In genomic region chr15:89406756-89407650, GRCh38 we compare ENCODE assay signal across 7 cellular contexts.
DNase-seq lines count a peak whose midpoint lies in the region; ATAC-seq and TF ChIP-seq lines count a peak whose summit lies in the region.

No MANE protein-coding gene starts in this region.

- no peak for TF ChIP-seq POLR2A in esophagus muscularis mucosa (IDR thresholded peaks at IDR 0.05; ENCODE audit: low read depth)

- no peak overlapping the region for H2AK5ac ChIP-seq in H9 (ENCODE audit: insufficient read length, low read length)

- no peaks in the 10 kb centered on the region for H3K9me3 ChIP-seq in H9 (ENCODE audit: control insufficient read depth, low read depth, low read length)
- no peaks in the 10 kb centered on the region for H3K9me3 ChIP-seq in esophagus muscularis mucosa
- H3K9me3 ChIP-seq in skeletal muscle satellite cell (replicated peaks; ENCODE audit: low read length), result no peaks in the 10 kb centered on the region

- H4K91ac ChIP-seq in H9 (ENCODE audit: insufficient read length, low read depth, low read length), result no peak overlapping the region

- H3K23ac ChIP-seq in H9 (ENCODE audit: insufficient read length, low read depth, low read length), result no peak overlapping the region

- no peak overlapping the region for H3K27ac Mint-ChIP-seq in H9
- H3K27ac Mint-ChIP-seq in T-cell, result no peak overlapping the region
- no peak overlapping the region for H3K27ac Mint-ChIP-seq in activated T-helper 1 cell treated with anti-CD3 and anti-CD28 coated beads, Interleukin-12 subunit alpha, Interleukin-12 subunit beta, Interleukin-2, Interleukin-4 antibody, amounts not matched to agents 30 ng/mL and 10 ng/mL and 1 ng/mL, durations not matched to agents 14 hours and 24 hours and 36 hours

- H4K8ac ChIP-seq in H9 (replicated peaks; ENCODE audit: insufficient read length, low read depth, low read length), result no peak overlapping the region

- no peak overlapping the region for H4K5ac ChIP-seq in H9 (ENCODE audit: insufficient read length, low read depth, low read length)

- H3K4me3 Mint-ChIP-seq in H9 (peak overlapping the region; percentile 17 to 38; a peak in 2 of 5 replicates), T-cell (peak overlapping the region; percentile 43 to 83 (median 49))
- no peak overlapping the region for H3K4me3 Mint-ChIP-seq in activated T-helper 1 cell treated with anti-CD3 and anti-CD28 coated beads, Interleukin-12 subunit alpha, Interleukin-12 subunit beta, Interleukin-2, Interleukin-4 antibody, amounts not matched to agents 30 ng/mL and 10 ng/mL and 1 ng/mL, durations not matched to agents 14 hours and 24 hours and 36 hours

- TF ChIP-seq CTCF in H9 (conservative IDR thresholded peaks at IDR 0.05) (peak; percentile 56), esophagus muscularis mucosa (IDR thresholded peaks at IDR 0.05) (no peak)

- H3K27me3 ChIP-seq in H9 (ENCODE audit: insufficient read depth, low read length) (peaks cover 97% of the 10 kb centered on the region), esophagus muscularis mucosa (peaks cover 0 to 100% (median 80%) of the 10 kb centered on the region in 4 donors), skeletal muscle satellite cell (ENCODE audit: control insufficient read depth, insufficient read depth, low read length) (peaks cover 99% of the 10 kb centered on the region)

- H3K4me2 ChIP-seq in H9 (ENCODE audit: insufficient read depth, insufficient read length, low read length) (peak overlapping the region; percentile 6), skeletal muscle satellite cell (ENCODE audit: low read length) (peak overlapping the region; percentile 74)

- no peaks in the 10 kb centered on the region for H4K20me1 ChIP-seq in H9 (ENCODE audit: control insufficient read depth, insufficient read depth, insufficient read length)

- H3K27me3 Mint-ChIP-seq in H9 (ENCODE audit: low read depth), result peaks cover 100% of the 10 kb centered on the region
- peaks cover 78 to 93% of the 10 kb centered on the region in 2 donors for H3K27me3 Mint-ChIP-seq in T-cell
- peaks cover 83% of the 10 kb centered on the region for H3K27me3 Mint-ChIP-seq in activated T-helper 1 cell treated with anti-CD3 and anti-CD28 coated beads, Interleukin-12 subunit alpha, Interleukin-12 subunit beta, Interleukin-2, Interleukin-4 antibody, amounts not matched to agents 30 ng/mL and 10 ng/mL and 1 ng/mL, durations not matched to agents 14 hours and 24 hours and 36 hours (ENCODE audit: insufficient read depth)

- H3K9me3 Mint-ChIP-seq in H9 (peaks cover 0 to 12% of the 10 kb centered on the region in 2 experiments; a peak in 2 of 5 replicates), T-cell (no peaks in the 10 kb centered on the region)
- H3K9me3 Mint-ChIP-seq in activated T-helper 1 cell treated with anti-CD3 and anti-CD28 coated beads, Interleukin-12 subunit alpha, Interleukin-12 subunit beta, Interleukin-2, Interleukin-4 antibody, amounts not matched to agents 30 ng/mL and 10 ng/mL and 1 ng/mL, durations not matched to agents 14 hours and 24 hours and 36 hours, result no peaks in the 10 kb centered on the region

- H3K9ac ChIP-seq in H9 (ENCODE audit: extremely low read depth, insufficient read length, low read length) (no peak overlapping the region), skeletal muscle satellite cell (ENCODE audit: low read depth, low read length) (no peak overlapping the region)

- POLR2A ChIA-PET in T-cell (lab: Charles Lee), result no interaction called here

- no peaks in the 10 kb centered on the region for H3K79me1 ChIP-seq in H9 (ENCODE audit: insufficient read depth, low read depth, low read length, poor library complexity, severe bottlenecking)

- CTCF ChIA-PET in T-cell (lab: Charles Lee), result interaction anchor here in 1 of 2 donors (1.0 kb wide), 1 partner anchor 48 kb away, joined by 5 read pairs; no protein-coding TSS in a partner anchor

- H3T11ph ChIP-seq in H9 (ENCODE audit: low read length), result no peak overlapping the region

- H2BK15ac ChIP-seq in H9 (ENCODE audit: low read depth, low read length), result no peak overlapping the region

- H3K4me1 Mint-ChIP-seq in H9 (peaks cover 33 to 49% of the 10 kb centered on the region in 2 experiments), T-cell (peaks cover 43 to 55% (median 49%) of the 10 kb centered on the region in 3 donors)
- H3K4me1 Mint-ChIP-seq in activated T-helper 1 cell treated with anti-CD3 and anti-CD28 coated beads, Interleukin-12 subunit alpha, Interleukin-12 subunit beta, Interleukin-2, Interleukin-4 antibody, amounts not matched to agents 30 ng/mL and 10 ng/mL and 1 ng/mL, durations not matched to agents 14 hours and 24 hours and 36 hours (ENCODE audit: low read depth), result peaks cover 45% of the 10 kb centered on the region

- no peak overlapping the region for H3K18ac ChIP-seq in H9 (ENCODE audit: insufficient read length, low read depth, low read length)

- H3K79me2 ChIP-seq in H9 (ENCODE audit: insufficient read depth, low read length), result no peaks in the 10 kb centered on the region

- peak overlapping the region in 3 of 4 donors; percentile 13 to 33 (median 28) for H3K4me3 ChIP-seq in esophagus muscularis mucosa
- H3K4me3 ChIP-seq in skeletal muscle satellite cell (ENCODE audit: low read length), result no peak overlapping the region

- no peak overlapping the region for H3K14ac ChIP-seq in H9 (ENCODE audit: insufficient read depth, low read length)

- ATAC-seq in T-cell (replicated peaks in 1 of 4), result no peak
- no peak for ATAC-seq in HG03342 (IDR thresholded peaks at IDR 0.05; ENCODE audit: unreplicated experiment)

- H3K27ac ChIP-seq in H9 (ENCODE audit: insufficient read length, low read depth, low read length) (no peak overlapping the region), esophagus muscularis mucosa (replicated peaks in 1 of 4) (no peak overlapping the region)

- H2BK120ac ChIP-seq in H9 (ENCODE audit: low read depth, low read length, poor library complexity, severe bottlenecking), result no peak overlapping the region

- H3K36me3 Mint-ChIP-seq in H9 (ENCODE audit: insufficient read depth in 1 of 3, low read depth in 3 of 3) (no peaks in the 10 kb centered on the region), T-cell (no peaks in the 10 kb centered on the region)
- H3K36me3 Mint-ChIP-seq in activated T-helper 1 cell treated with anti-CD3 and anti-CD28 coated beads, Interleukin-12 subunit alpha, Interleukin-12 subunit beta, Interleukin-2, Interleukin-4 antibody, amounts not matched to agents 30 ng/mL and 10 ng/mL and 1 ng/mL, durations not matched to agents 14 hours and 24 hours and 36 hours (ENCODE audit: low read depth), result peaks cover 2% of the 10 kb centered on the region

- H3K36me3 ChIP-seq in esophagus muscularis mucosa (no peaks in the 10 kb centered on the region), skeletal muscle satellite cell (ENCODE audit: insufficient read depth, low read length) (no peaks in the 10 kb centered on the region)

- no peak for TF ChIP-seq EP300 in esophagus muscularis mucosa (IDR thresholded peaks at IDR 0.05)

- WGBS in H9 (ENCODE audit: extremely low coverage, insufficient read length, low lambda C conversion rate), result no CpG with 5 or more reads among the region's 52 CpGs
- WGBS in esophagus muscularis mucosa, result 25% methylated on average over 33 of the region's 52 CpGs

- no peaks in the 10 kb centered on the region for H3K23me2 ChIP-seq in H9 (ENCODE audit: insufficient read length, low read depth, low read length, poor library complexity, severe bottlenecking)

- no peak overlapping the region for H2AFZ ChIP-seq in H9 (ENCODE audit: low read length)

- DNase-seq in H9 (peak; percentile 66), T-cell (no peak), esophagus muscularis mucosa (ENCODE audit: extremely low spot score) (no peak), middle frontal gyrus (ENCODE audit: extremely low spot score, low spot score) (no peak)
- DNase-seq in activated T-helper 1 cell treated with anti-CD3 and anti-CD28 coated beads, Interleukin-12 subunit alpha, Interleukin-12 subunit beta, Interleukin-2, Interleukin-4 antibody, amounts not matched to agents 30 ng/mL and 10 ng/mL and 1 ng/mL, durations not matched to agents 14 hours and 24 hours and 36 hours (ENCODE audit: low spot score), result no peak

- H3K4ac ChIP-seq in H9 (ENCODE audit: low read depth, low read length), result no peak overlapping the region

- H3K56ac ChIP-seq in H9 (ENCODE audit: insufficient read length, low read depth, low read length), result no peak overlapping the region

- H3K4me1 ChIP-seq in H9 (ENCODE audit: insufficient read depth, low read length) (no peaks in the 10 kb centered on the region; the same call in 1 of the 2 replicates), esophagus muscularis mucosa (peaks cover 29 to 72% (median 58%) of the 10 kb centered on the region in 4 donors), skeletal muscle satellite cell (ENCODE audit: control insufficient read depth, insufficient read depth, low read length) (peaks cover 15% of the 10 kb centered on the region)

- intact Hi-C loops in esophagus muscularis mucosa (cut with DNase I), result no loop called here
- intact Hi-C loops in activated T-helper 1 cell treated with anti-CD3 and anti-CD28 coated beads, Interleukin-12 subunit alpha, Interleukin-12 subunit beta, Interleukin-2, Interleukin-4 antibody, amounts not matched to agents 30 ng/mL and 10 ng/mL and 1 ng/mL, durations not matched to agents 14 hours and 24 hours and 36 hours (cut with micrococcal nuclease), result loop anchor here (10.0 kb wide), 1 partner anchor 802 kb away; no protein-coding TSS in a partner anchor

- H2BK5ac ChIP-seq in H9 (ENCODE audit: insufficient read length, low read length), result no peak overlapping the region

- H2BK20ac ChIP-seq in H9 (ENCODE audit: low read depth, low read length, poor library complexity, severe bottlenecking), result no peak overlapping the region

- no peak overlapping the region for H2BK12ac ChIP-seq in H9 (ENCODE audit: insufficient read length, low read depth, low read length)
